Comparison of ENCODE assay signal across 1 cellular context in the genomic region with DNA sequence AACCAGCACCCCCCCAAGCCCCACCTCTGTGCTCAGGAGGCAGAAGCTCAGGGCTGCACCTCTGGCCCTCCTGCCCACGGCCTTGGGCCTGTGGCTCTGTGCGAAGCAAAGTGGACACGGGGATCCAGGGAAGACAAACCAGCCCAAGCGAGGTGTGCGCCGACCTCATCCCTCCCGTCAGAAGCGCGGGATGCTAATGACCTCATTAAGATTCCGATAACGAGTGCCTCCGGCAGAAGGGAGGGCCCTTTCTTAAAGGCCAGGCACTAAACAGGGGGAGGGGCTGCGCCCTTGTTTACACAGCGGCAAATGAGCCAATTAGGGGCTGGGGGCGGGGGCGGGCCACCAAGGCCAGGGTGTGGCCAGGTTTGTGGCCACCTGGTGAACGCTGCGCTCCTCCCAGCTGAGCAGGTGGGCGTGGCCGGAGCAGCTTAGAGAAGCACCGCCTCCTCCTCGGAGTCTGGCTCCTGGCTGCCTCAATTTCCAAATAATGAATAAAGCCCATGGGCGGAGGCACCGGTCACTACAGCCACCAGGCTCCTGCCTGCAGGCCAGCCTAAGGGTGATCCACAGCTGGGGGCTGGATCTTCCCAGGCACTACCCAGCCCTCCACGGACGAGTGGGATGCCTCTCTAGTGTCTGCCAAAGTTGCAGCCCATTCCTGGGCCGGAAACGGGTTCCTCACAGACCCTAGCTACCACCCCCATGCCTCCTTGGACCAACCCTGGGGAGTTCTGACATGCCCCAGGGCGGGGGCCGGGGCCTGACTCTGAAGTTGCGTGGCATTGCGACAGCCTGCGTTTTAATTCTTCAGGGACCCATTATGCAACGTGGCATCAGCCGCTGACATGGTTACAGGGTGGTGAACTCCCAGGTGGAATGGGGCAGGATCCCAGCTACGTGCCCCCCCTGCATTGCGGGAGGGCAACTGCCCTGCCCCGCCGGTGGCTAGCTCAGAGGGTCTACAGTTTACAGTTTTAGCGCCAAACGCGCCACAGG.
TF ChIP-seq lines count a peak whose summit lies in the region.

No MANE protein-coding gene starts in this region.

TF ChIP-seq in HEK293, 187 proteins besides CTCF, POLR2A, EP300 and RAD21 (continued from another document and continues in another):
- TF ChIP-seq, protein P1, sequence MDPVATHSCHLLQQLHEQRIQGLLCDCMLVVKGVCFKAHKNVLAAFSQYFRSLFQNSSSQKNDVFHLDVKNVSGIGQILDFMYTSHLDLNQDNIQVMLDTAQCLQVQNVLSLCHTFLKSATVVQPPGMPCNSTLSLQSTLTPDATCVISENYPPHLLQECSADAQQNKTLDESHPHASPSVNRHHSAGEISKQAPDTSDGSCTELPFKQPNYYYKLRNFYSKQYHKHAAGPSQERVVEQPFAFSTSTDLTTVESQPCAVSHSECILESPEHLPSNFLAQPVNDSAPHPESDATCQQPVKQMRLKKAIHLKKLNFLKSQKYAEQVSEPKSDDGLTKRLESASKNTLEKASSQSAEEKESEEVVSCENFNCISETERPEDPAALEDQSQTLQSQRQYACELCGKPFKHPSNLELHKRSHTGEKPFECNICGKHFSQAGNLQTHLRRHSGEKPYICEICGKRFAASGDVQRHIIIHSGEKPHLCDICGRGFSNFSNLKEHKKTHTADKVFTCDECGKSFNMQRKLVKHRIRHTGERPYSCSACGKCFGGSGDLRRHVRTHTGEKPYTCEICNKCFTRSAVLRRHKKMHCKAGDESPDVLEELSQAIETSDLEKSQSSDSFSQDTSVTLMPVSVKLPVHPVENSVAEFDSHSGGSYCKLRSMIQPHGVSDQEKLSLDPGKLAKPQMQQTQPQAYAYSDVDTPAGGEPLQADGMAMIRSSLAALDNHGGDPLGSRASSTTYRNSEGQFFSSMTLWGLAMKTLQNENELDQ (tag by site-specific recombination; IDR thresholded peaks at IDR 0.05; ENCODE audit: low read depth) = no peak
- TF ChIP-seq, protein P2, sequence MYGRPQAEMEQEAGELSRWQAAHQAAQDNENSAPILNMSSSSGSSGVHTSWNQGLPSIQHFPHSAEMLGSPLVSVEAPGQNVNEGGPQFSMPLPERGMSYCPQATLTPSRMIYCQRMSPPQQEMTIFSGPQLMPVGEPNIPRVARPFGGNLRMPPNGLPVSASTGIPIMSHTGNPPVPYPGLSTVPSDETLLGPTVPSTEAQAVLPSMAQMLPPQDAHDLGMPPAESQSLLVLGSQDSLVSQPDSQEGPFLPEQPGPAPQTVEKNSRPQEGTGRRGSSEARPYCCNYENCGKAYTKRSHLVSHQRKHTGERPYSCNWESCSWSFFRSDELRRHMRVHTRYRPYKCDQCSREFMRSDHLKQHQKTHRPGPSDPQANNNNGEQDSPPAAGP (tag by site-specific recombination; IDR thresholded peaks at IDR 0.05) = peak; percentile 83
- TF ChIP-seq, protein P3, sequence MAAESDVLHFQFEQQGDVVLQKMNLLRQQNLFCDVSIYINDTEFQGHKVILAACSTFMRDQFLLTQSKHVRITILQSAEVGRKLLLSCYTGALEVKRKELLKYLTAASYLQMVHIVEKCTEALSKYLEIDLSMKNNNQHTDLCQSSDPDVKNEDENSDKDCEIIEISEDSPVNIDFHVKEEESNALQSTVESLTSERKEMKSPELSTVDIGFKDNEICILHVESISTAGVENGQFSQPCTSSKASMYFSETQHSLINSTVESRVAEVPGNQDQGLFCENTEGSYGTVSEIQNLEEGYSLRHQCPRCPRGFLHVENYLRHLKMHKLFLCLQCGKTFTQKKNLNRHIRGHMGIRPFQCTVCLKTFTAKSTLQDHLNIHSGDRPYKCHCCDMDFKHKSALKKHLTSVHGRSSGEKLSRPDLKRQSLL (tag by site-specific recombination; IDR thresholded peaks at IDR 0.05) = no peak
- no peak for TF ChIP-seq ZNF510 (tag by site-specific recombination; IDR thresholded peaks at IDR 0.05; ENCODE audit: insufficient replicate concordance)
- TF ChIP-seq SP2 (tag by site-specific recombination; IDR thresholded peaks at IDR 0.05) = peak; percentile 47
- no peak for TF ChIP-seq GLIS1 (tag by site-specific recombination; IDR thresholded peaks at IDR 0.05)
- TF ChIP-seq, protein P4, sequence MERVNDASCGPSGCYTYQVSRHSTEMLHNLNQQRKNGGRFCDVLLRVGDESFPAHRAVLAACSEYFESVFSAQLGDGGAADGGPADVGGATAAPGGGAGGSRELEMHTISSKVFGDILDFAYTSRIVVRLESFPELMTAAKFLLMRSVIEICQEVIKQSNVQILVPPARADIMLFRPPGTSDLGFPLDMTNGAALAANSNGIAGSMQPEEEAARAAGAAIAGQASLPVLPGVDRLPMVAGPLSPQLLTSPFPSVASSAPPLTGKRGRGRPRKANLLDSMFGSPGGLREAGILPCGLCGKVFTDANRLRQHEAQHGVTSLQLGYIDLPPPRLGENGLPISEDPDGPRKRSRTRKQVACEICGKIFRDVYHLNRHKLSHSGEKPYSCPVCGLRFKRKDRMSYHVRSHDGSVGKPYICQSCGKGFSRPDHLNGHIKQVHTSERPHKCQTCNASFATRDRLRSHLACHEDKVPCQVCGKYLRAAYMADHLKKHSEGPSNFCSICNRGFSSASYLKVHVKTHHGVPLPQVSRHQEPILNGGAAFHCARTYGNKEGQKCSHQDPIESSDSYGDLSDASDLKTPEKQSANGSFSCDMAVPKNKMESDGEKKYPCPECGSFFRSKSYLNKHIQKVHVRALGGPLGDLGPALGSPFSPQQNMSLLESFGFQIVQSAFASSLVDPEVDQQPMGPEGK (tag by site-specific recombination; IDR thresholded peaks at IDR 0.05) = peak; percentile 39; the same call in 1 of the 2 replicates
- no peak for TF ChIP-seq GLIS2 (tag by site-specific recombination; IDR thresholded peaks at IDR 0.05)
- TF ChIP-seq IKZF3 (tag by site-specific recombination; IDR thresholded peaks at IDR 0.05) = peak; percentile 29; the same call in 1 of the 2 replicates
- TF ChIP-seq KLF7 (tag by site-specific recombination; IDR thresholded peaks at IDR 0.05; ENCODE audit: borderline replicate concordance) = 0 out of 2 replicates have a peak, but pooled peaks have one; percentile 9
- no peak for TF ChIP-seq ZNF175 (tag by site-specific recombination; IDR thresholded peaks at IDR 0.05)
- TF ChIP-seq, protein P5, sequence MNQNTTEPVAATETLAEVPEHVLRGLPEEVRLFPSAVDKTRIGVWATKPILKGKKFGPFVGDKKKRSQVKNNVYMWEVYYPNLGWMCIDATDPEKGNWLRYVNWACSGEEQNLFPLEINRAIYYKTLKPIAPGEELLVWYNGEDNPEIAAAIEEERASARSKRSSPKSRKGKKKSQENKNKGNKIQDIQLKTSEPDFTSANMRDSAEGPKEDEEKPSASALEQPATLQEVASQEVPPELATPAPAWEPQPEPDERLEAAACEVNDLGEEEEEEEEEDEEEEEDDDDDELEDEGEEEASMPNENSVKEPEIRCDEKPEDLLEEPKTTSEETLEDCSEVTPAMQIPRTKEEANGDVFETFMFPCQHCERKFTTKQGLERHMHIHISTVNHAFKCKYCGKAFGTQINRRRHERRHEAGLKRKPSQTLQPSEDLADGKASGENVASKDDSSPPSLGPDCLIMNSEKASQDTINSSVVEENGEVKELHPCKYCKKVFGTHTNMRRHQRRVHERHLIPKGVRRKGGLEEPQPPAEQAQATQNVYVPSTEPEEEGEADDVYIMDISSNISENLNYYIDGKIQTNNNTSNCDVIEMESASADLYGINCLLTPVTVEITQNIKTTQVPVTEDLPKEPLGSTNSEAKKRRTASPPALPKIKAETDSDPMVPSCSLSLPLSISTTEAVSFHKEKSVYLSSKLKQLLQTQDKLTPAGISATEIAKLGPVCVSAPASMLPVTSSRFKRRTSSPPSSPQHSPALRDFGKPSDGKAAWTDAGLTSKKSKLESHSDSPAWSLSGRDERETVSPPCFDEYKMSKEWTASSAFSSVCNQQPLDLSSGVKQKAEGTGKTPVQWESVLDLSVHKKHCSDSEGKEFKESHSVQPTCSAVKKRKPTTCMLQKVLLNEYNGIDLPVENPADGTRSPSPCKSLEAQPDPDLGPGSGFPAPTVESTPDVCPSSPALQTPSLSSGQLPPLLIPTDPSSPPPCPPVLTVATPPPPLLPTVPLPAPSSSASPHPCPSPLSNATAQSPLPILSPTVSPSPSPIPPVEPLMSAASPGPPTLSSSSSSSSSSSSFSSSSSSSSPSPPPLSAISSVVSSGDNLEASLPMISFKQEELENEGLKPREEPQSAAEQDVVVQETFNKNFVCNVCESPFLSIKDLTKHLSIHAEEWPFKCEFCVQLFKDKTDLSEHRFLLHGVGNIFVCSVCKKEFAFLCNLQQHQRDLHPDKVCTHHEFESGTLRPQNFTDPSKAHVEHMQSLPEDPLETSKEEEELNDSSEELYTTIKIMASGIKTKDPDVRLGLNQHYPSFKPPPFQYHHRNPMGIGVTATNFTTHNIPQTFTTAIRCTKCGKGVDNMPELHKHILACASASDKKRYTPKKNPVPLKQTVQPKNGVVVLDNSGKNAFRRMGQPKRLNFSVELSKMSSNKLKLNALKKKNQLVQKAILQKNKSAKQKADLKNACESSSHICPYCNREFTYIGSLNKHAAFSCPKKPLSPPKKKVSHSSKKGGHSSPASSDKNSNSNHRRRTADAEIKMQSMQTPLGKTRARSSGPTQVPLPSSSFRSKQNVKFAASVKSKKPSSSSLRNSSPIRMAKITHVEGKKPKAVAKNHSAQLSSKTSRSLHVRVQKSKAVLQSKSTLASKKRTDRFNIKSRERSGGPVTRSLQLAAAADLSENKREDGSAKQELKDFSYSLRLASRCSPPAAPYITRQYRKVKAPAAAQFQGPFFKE (tag by site-specific recombination; IDR thresholded peaks at IDR 0.05; ENCODE audit: borderline replicate concordance) = no peak
- TF ChIP-seq, protein P6, sequence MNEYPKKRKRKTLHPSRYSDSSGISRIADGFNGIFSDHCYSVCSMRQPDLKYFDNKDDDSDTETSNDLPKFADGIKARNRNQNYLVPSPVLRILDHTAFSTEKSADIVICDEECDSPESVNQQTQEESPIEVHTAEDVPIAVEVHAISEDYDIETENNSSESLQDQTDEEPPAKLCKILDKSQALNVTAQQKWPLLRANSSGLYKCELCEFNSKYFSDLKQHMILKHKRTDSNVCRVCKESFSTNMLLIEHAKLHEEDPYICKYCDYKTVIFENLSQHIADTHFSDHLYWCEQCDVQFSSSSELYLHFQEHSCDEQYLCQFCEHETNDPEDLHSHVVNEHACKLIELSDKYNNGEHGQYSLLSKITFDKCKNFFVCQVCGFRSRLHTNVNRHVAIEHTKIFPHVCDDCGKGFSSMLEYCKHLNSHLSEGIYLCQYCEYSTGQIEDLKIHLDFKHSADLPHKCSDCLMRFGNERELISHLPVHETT (tag by site-specific recombination; IDR thresholded peaks at IDR 0.05) = no peak
- peak; percentile 59 for TF ChIP-seq ZNF366 (tag by site-specific recombination; conservative IDR thresholded peaks at IDR 0.05)
- no peak for TF ChIP-seq ZNF621 (tag by site-specific recombination; IDR thresholded peaks at IDR 0.05)
- no peak for TF ChIP-seq ZNF114 (tag by site-specific recombination; IDR thresholded peaks at IDR 0.05)
- peak; percentile 97 for TF ChIP-seq KLF1 (tag by site-specific recombination; IDR thresholded peaks at IDR 0.05)
- peak; percentile 67; the same call in 1 of the 2 replicates for TF ChIP-seq KLF10 (tag by site-specific recombination; IDR thresholded peaks at IDR 0.05)
- TF ChIP-seq ZNF211 (tag by site-specific recombination; IDR thresholded peaks at IDR 0.05; ENCODE audit: low read depth) = no peak
- TF ChIP-seq ZNF626 (tag by site-specific recombination; IDR thresholded peaks at IDR 0.05) = no peak
- TF ChIP-seq, protein P7, sequence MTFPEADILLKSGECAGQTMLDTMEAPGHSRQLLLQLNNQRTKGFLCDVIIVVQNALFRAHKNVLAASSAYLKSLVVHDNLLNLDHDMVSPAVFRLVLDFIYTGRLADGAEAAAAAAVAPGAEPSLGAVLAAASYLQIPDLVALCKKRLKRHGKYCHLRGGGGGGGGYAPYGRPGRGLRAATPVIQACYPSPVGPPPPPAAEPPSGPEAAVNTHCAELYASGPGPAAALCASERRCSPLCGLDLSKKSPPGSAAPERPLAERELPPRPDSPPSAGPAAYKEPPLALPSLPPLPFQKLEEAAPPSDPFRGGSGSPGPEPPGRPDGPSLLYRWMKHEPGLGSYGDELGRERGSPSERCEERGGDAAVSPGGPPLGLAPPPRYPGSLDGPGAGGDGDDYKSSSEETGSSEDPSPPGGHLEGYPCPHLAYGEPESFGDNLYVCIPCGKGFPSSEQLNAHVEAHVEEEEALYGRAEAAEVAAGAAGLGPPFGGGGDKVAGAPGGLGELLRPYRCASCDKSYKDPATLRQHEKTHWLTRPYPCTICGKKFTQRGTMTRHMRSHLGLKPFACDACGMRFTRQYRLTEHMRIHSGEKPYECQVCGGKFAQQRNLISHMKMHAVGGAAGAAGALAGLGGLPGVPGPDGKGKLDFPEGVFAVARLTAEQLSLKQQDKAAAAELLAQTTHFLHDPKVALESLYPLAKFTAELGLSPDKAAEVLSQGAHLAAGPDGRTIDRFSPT (tag by site-specific recombination; IDR thresholded peaks at IDR 0.05) = no peak
- TF ChIP-seq ZNF350 (tag by site-specific recombination; IDR thresholded peaks at IDR 0.05) = no peak
- TF ChIP-seq ZNF629 (tag by site-specific recombination; IDR thresholded peaks at IDR 0.05) = peak; percentile 40; the same call in 1 of the 2 replicates
- TF ChIP-seq SETDB1 (IDR thresholded peaks at IDR 0.05; ENCODE audit: insufficient read length, low read length) = no peak
- TF ChIP-seq OSR2 (tag by site-specific recombination; IDR thresholded peaks at IDR 0.05) = peak; percentile 64
- TF ChIP-seq RBAK (tag by site-specific recombination; IDR thresholded peaks at IDR 0.05) = no peak
- no peak for TF ChIP-seq ZNF335 (tag by site-specific recombination; conservative IDR thresholded peaks at IDR 0.05)
- TF ChIP-seq WT1 (tag by site-specific recombination; IDR thresholded peaks at IDR 0.05) = 0 out of 2 replicates have a peak, but pooled peaks have one; percentile 11
- TF ChIP-seq, protein P8, sequence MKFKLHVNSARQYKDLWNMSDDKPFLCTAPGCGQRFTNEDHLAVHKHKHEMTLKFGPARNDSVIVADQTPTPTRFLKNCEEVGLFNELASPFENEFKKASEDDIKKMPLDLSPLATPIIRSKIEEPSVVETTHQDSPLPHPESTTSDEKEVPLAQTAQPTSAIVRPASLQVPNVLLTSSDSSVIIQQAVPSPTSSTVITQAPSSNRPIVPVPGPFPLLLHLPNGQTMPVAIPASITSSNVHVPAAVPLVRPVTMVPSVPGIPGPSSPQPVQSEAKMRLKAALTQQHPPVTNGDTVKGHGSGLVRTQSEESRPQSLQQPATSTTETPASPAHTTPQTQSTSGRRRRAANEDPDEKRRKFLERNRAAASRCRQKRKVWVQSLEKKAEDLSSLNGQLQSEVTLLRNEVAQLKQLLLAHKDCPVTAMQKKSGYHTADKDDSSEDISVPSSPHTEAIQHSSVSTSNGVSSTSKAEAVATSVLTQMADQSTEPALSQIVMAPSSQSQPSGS (tag by site-specific recombination; IDR thresholded peaks at IDR 0.05; ENCODE audit: low read depth) = peak; percentile 44; the same call in 1 of the 2 replicates
- no peak for TF ChIP-seq ZNF776 (tag by site-specific recombination; IDR thresholded peaks at IDR 0.05; ENCODE audit: borderline replicate concordance)
- no peak for TF ChIP-seq ZNF76 (tag by site-specific recombination; IDR thresholded peaks at IDR 0.05; ENCODE audit: borderline replicate concordance, low read depth)
- TF ChIP-seq ZNF560 (tag by site-specific recombination; IDR thresholded peaks at IDR 0.05; ENCODE audit: borderline replicate concordance) = no peak
- TF ChIP-seq KLF9 (tag by site-specific recombination; IDR thresholded peaks at IDR 0.05; ENCODE audit: low read depth) = peak; percentile 60; the same call in 1 of the 2 replicates
